14 cellular contexts compared by ENCODE assay signal in the genomic region with DNA sequence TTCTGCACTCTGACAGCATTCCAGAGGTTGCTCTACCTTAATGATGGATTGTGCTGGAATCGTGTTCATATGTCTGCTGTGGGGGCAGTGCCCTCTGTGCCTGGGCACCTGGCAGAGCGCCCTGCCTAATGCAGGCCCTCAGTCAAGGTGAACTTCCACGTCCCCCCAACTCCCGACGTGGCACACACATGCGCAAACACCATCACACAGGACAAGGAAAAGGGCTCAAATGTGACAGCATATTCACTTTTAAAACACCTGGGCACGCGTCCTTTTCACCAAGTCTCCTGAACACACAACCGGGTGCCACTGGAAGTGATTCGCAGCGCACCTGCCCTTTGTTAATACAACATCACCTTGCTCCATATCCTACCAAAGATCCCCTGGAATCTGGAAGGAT. TPM values are rescaled to one million over a fixed set of nuclear protein-coding genes. Genes with fewer than 3 reads are reported as not detected.
A peak's percentile ranks its signal among the peaks of the same experiment; 100 is the strongest.
DNase-seq lines count a peak whose midpoint lies in the region; ATAC-seq and TF ChIP-seq lines count a peak whose summit lies in the region.
"Had no signal": no experiment of that assay in that cellular context is flagged by ENCODE, and none has a peak within 500 bp of the region (broad histone marks: within the 10 kb centered on the region; RNA-seq: fewer than 3 reads in every experiment).

No MANE protein-coding gene starts in this region.

- H3K9me3 ChIP-seq in neuronal stem cell (replicated peaks in 1 of 2; ENCODE audit: control insufficient read depth in 2 of 2, insufficient read depth in 1 of 2, low read depth in 1 of 2, low read length in 2 of 2), result no peaks in the 10 kb centered on the region
- no peaks in the 10 kb centered on the region for H3K9me3 ChIP-seq in CD8-positive, alpha-beta T cell (ENCODE audit: low read length)
- H3K9me3 ChIP-seq: BLaER1 treated with 17β-estradiol and CSF1 and Interleukin-3, amounts not matched to agents 10 nM and 100 nM; HAP-1 had no signal

- no peak overlapping the region for H2AFZ ChIP-seq in neuronal stem cell (ENCODE audit: low read length)

- no peak overlapping the region for H2BK120ac ChIP-seq in neuronal stem cell (ENCODE audit: low read depth, low read length)

- H3K18ac ChIP-seq in neuronal stem cell (ENCODE audit: low read length), result no peak overlapping the region

- H4K91ac ChIP-seq in neuronal stem cell (ENCODE audit: low read depth, low read length, poor library complexity), result no peak overlapping the region

- H3K9me3 Mint-ChIP-seq in chondrocyte (ENCODE audit: low read depth), result no peaks in the 10 kb centered on the region
- H3K9me3 Mint-ChIP-seq in stimulated activated memory B cell treated with anti-CD40 and anti-IgM and Interleukin-4, amounts not matched to agents 10 μg/mL and 1 μg/mL and 100 μg/mL, for 72 hours, result no peaks in the 10 kb centered on the region
- H3K9me3 Mint-ChIP-seq in CD8-positive, alpha-beta T cell, result no peaks in the 10 kb centered on the region
- H3K9me3 Mint-ChIP-seq: CD4-positive, CD25-positive, alpha-beta regulatory T cell had no signal

- POLR2A ChIA-PET in CD8-positive, alpha-beta T cell (lab: Charles Lee), result no interaction called here

- intact Hi-C loops in Right ventricle myocardium superior (cut with DNase I) (no loop called here), left cardiac atrium (cut with DNase I) (no loop called here)
- intact Hi-C loops in CD8-positive, alpha-beta T cell (cut with DNase I, micrococcal nuclease), result no loop called here

- peaks cover 29% of the 10 kb centered on the region for H3K36me3 Mint-ChIP-seq in chondrocyte (ENCODE audit: low read depth)
- H3K36me3 Mint-ChIP-seq in stimulated activated memory B cell treated with anti-CD40 and anti-IgM and Interleukin-4, amounts not matched to agents 10 μg/mL and 1 μg/mL and 100 μg/mL, for 72 hours, result peaks cover 62% of the 10 kb centered on the region
- H3K36me3 Mint-ChIP-seq in CD8-positive, alpha-beta T cell, result peaks cover 75% of the 10 kb centered on the region

- H3K9ac ChIP-seq in neuronal stem cell (ENCODE audit: low read depth, low read length, poor library complexity), result no peak overlapping the region
- H3K9ac ChIP-seq: BLaER1 treated with 17β-estradiol and CSF1 and Interleukin-3, amounts not matched to agents 10 nM and 100 nM had no signal

- H2BK12ac ChIP-seq in neuronal stem cell (ENCODE audit: low read length), result no peak overlapping the region

- peaks cover 0 to 7% of the 10 kb centered on the region in 2 donors for H3K4me1 ChIP-seq in neuronal stem cell (ENCODE audit: control insufficient read depth in 2 of 2, insufficient read depth in 1 of 2, low read depth in 1 of 2, low read length in 2 of 2)
- H3K4me1 ChIP-seq in CD8-positive, alpha-beta T cell (ENCODE audit: insufficient read depth, low read length), result no peaks in the 10 kb centered on the region
- H3K4me1 ChIP-seq: HAP-1 had no signal

- no peak overlapping the region for H3K27ac Mint-ChIP-seq in chondrocyte (ENCODE audit: unreplicated experiment)
- H3K27ac Mint-ChIP-seq in stimulated activated memory B cell treated with anti-CD40 and anti-IgM and Interleukin-4, amounts not matched to agents 10 μg/mL and 1 μg/mL and 100 μg/mL, for 72 hours, result peak overlapping the region; percentile 48
- no peak overlapping the region for H3K27ac Mint-ChIP-seq in CD8-positive, alpha-beta T cell

- no peaks in the 10 kb centered on the region for H3K4me1 Mint-ChIP-seq in chondrocyte (ENCODE audit: low read depth)
- H3K4me1 Mint-ChIP-seq in stimulated activated memory B cell treated with anti-CD40 and anti-IgM and Interleukin-4, amounts not matched to agents 10 μg/mL and 1 μg/mL and 100 μg/mL, for 72 hours, result no peaks in the 10 kb centered on the region
- H3K4me1 Mint-ChIP-seq in CD8-positive, alpha-beta T cell (ENCODE audit: low read depth), result no peaks in the 10 kb centered on the region
- H3K4me1 Mint-ChIP-seq: CD4-positive, CD25-positive, alpha-beta regulatory T cell had no signal

- no peak overlapping the region for H3K27ac ChIP-seq in neuronal stem cell (replicated peaks; ENCODE audit: low read length)
- H3K27ac ChIP-seq in CD8-positive, alpha-beta T cell (ENCODE audit: low read depth, low read length), result no peak overlapping the region
- H3K27ac ChIP-seq: BLaER1 treated with 17β-estradiol and CSF1 and Interleukin-3, amounts not matched to agents 10 nM and 100 nM had no signal

- no peaks in the 10 kb centered on the region for H3K79me1 ChIP-seq in neuronal stem cell (ENCODE audit: low read depth, low read length)

- H3K36me3 ChIP-seq in neuronal stem cell (replicated peaks in 1 of 2; ENCODE audit: control insufficient read depth in 2 of 2, insufficient read depth in 2 of 2, low read length in 2 of 2), result peaks cover 21 to 79% of the 10 kb centered on the region in 2 donors
- H3K36me3 ChIP-seq in CD8-positive, alpha-beta T cell (ENCODE audit: insufficient read depth, low read length), result peaks cover 26% of the 10 kb centered on the region

- no peak overlapping the region for H3K4ac ChIP-seq in neuronal stem cell (ENCODE audit: low read length)

- H2BK5ac ChIP-seq in neuronal stem cell (ENCODE audit: low read length), result no peak overlapping the region

- no peaks in the 10 kb centered on the region for H3K27me3 Mint-ChIP-seq in chondrocyte (ENCODE audit: low read depth)
- H3K27me3 Mint-ChIP-seq in stimulated activated memory B cell treated with anti-CD40 and anti-IgM and Interleukin-4, amounts not matched to agents 10 μg/mL and 1 μg/mL and 100 μg/mL, for 72 hours, result no peaks in the 10 kb centered on the region
- H3K27me3 Mint-ChIP-seq in CD8-positive, alpha-beta T cell (ENCODE audit: low read depth), result no peaks in the 10 kb centered on the region
- H3K27me3 Mint-ChIP-seq: CD4-positive, CD25-positive, alpha-beta regulatory T cell had no signal

- TF ChIP-seq CTCF in chondrocyte (IDR thresholded peaks at IDR 0.05), result no peak
- TF ChIP-seq CTCF in CD8-positive, alpha-beta T cell (IDR thresholded peaks at IDR 0.05), result no peak

- H3K4me3 ChIP-seq in neuronal stem cell (ENCODE audit: low read length in 2 of 2), result no peak overlapping the region
- no peak overlapping the region for H3K4me3 ChIP-seq in CD8-positive, alpha-beta T cell (ENCODE audit: low read depth, low read length)
- H3K4me3 ChIP-seq: BLaER1 treated with 17β-estradiol and CSF1 and Interleukin-3, amounts not matched to agents 10 nM and 100 nM; HAP-1 had no signal

- H4K8ac ChIP-seq in neuronal stem cell (ENCODE audit: low read depth, low read length), result no peak overlapping the region

- no peak overlapping the region for H2BK15ac ChIP-seq in neuronal stem cell (ENCODE audit: low read length)

- DNase-seq in Right ventricle myocardium superior (peak; percentile 25), left cardiac atrium (no peak), chondrocyte (ENCODE audit: low spot score) (peak; percentile 72), neuronal stem cell (ENCODE audit: low spot score) (no peak), NCI-H2171 treated with DMSO at 0.1 percent for 48 hours (lab: John Stamatoyannopoulos, UW) (no peak)
- no peak for DNase-seq in CD8-positive, alpha-beta T cell
- DNase-seq: ACHN; Calu3; CD4-positive, CD25-positive, alpha-beta regulatory T cell; DMS 273 treated with DMSO at 0.1 percent for 48 hours had no signal

- WGBS in neuronal stem cell (ENCODE audit: extremely low coverage in 2 of 2, insufficient read length in 2 of 2, insufficient replicate concordance in 1 of 2), 2 donors, result no CpG with 5 or more reads among the region's 11 CpGs

- no peak overlapping the region for H3K4me3 Mint-ChIP-seq in chondrocyte (ENCODE audit: unreplicated experiment)
- no peak overlapping the region for H3K4me3 Mint-ChIP-seq in stimulated activated memory B cell treated with anti-CD40 and anti-IgM and Interleukin-4, amounts not matched to agents 10 μg/mL and 1 μg/mL and 100 μg/mL, for 72 hours
- H3K4me3 Mint-ChIP-seq in CD8-positive, alpha-beta T cell, result no peak overlapping the region
- H3K4me3 Mint-ChIP-seq: CD4-positive, CD25-positive, alpha-beta regulatory T cell had no signal

- peak overlapping the region; percentile 11 for H3K23ac ChIP-seq in neuronal stem cell (ENCODE audit: low read depth, low read length, poor library complexity)

- no peak overlapping the region for H2AK5ac ChIP-seq in neuronal stem cell (ENCODE audit: low read depth, low read length)

- no peak overlapping the region for H3K4me2 ChIP-seq in neuronal stem cell (ENCODE audit: insufficient read depth, low read length, poor library complexity, severe bottlenecking)
- H3K4me2 ChIP-seq: BLaER1 treated with 17β-estradiol and CSF1 and Interleukin-3, amounts not matched to agents 10 nM and 100 nM had no signal

- no peak overlapping the region for H3K14ac ChIP-seq in neuronal stem cell (ENCODE audit: low read length)

- ATAC-seq in Right ventricle myocardium superior (ENCODE audit: poor library complexity) (no peak), left cardiac atrium (no peak)
- no peak for ATAC-seq in stimulated activated memory B cell treated with anti-CD40 and anti-IgM and Interleukin-4, amounts not matched to agents 10 μg/mL and 1 μg/mL and 100 μg/mL, for 72 hours
- ATAC-seq in CD8-positive, alpha-beta T cell, result no peak

- H3K27me3 ChIP-seq in neuronal stem cell (ENCODE audit: control insufficient read depth in 3 of 3, insufficient read depth in 3 of 3, low read depth in 1 of 3, low read length in 3 of 3), result no peaks in the 10 kb centered on the region
- no peaks in the 10 kb centered on the region for H3K27me3 ChIP-seq in CD8-positive, alpha-beta T cell (ENCODE audit: insufficient read depth, low read length)
- H3K27me3 ChIP-seq: BLaER1 treated with 17β-estradiol and CSF1 and Interleukin-3, amounts not matched to agents 10 nM and 100 nM had no signal

- CTCF ChIA-PET in CD8-positive, alpha-beta T cell (lab: Charles Lee), result interaction anchor here (1.2 kb wide), 1 partner anchor 72 kb away, joined by 4 read pairs; no protein-coding TSS in a partner anchor

RNA-seq across cellular contexts. Expression of a gene that starts 11.7 kb away (rescaled TPM):
- 47.0 TPM for total RNA-seq in Right ventricle myocardium superior
- 10 to 100 TPM; 41.3 to 42.6 TPM for total RNA-seq in left cardiac atrium
- 52.5 to 53.7 TPM (median 53.6 TPM) in 3 replicates for total RNA-seq in chondrocyte
- polyA plus RNA-seq in neuronal stem cell (2013, experiment 1 of 2), result 13.4 TPM
- polyA plus RNA-seq in neuronal stem cell (2013, experiment 2 of 2), result 13.2 TPM
- 10 to 100 TPM; 39.0 to 39.8 TPM for total RNA-seq in CD8-positive, alpha-beta T cell

RNA-seq across cellular contexts. Expression of a gene that starts 13.4 kb away (rescaled TPM):
- 10.0 TPM for total RNA-seq in Right ventricle myocardium superior
- total RNA-seq in left cardiac atrium, result 10 to 100 TPM; 11.3 to 11.8 TPM
- total RNA-seq in chondrocyte, result 12.6 to 17.6 TPM (median 15.5 TPM) in 3 replicates
- polyA plus RNA-seq in neuronal stem cell (2013, experiment 1 of 2), result 24.6 TPM
- 25.7 TPM for polyA plus RNA-seq in neuronal stem cell (2013, experiment 2 of 2)
- total RNA-seq in CD8-positive, alpha-beta T cell, result 10 to 100 TPM; 23.7 to 27.5 TPM

RNA-seq across cellular contexts. Expression of a gene that starts 15.8 kb away (rescaled TPM):
- total RNA-seq in Right ventricle myocardium superior, result not detected
- total RNA-seq in left cardiac atrium, result under 1 TPM in 1 of 2 donors, not detected in 1; 0.06 TPM
- total RNA-seq in chondrocyte, result 0.05 to 0.58 TPM in 2 of 3 replicates, not detected in the other
- polyA plus RNA-seq in neuronal stem cell (2013, experiment 1 of 2), result 0.18 TPM
- polyA plus RNA-seq in neuronal stem cell (2013, experiment 2 of 2), result 0.19 TPM
- not detected for total RNA-seq in CD8-positive, alpha-beta T cell
- total RNA-seq: CD4-positive, CD25-positive, alpha-beta regulatory T cell; HT1080 had no signal

RNA-seq across cellular contexts. Expression of a gene that starts 25.2 kb away (rescaled TPM):
- 7.3 TPM for total RNA-seq in Right ventricle myocardium superior
- total RNA-seq in left cardiac atrium, result 10 to 100 TPM; 12.4 to 15.8 TPM
- 185 to 332 TPM (median 328 TPM) in 3 replicates for total RNA-seq in chondrocyte
- polyA plus RNA-seq in neuronal stem cell (2013, experiment 1 of 2), result 10.3 TPM
- polyA plus RNA-seq in neuronal stem cell (2013, experiment 2 of 2), result 10.0 TPM
- total RNA-seq in CD8-positive, alpha-beta T cell, result 10 to 100 TPM; 33.9 to 42.8 TPM

Comparison
In these comparisons a context has a peak if more than half of its experiments do, and no peak if none do; other contexts are left out.
1. DNase-seq: peak in Right ventricle myocardium superior (single experiment) and chondrocyte (single experiment); none in left cardiac atrium (single experiment), neuronal stem cell (single experiment), CD8-positive, alpha-beta T cell (0 of 7) and NCI-H2171 treated with DMSO at 0.1 percent for 48 hours (single experiment).